ENCODE assay signal across 19 cellular contexts in genomic region chr11:19102521-19102900, GRCh38. TPM values are rescaled to one million over a fixed set of nuclear protein-coding genes. Genes with fewer than 3 reads are reported as not detected.
"Had no signal": no experiment of that assay in that cellular context is flagged by ENCODE, and none has a peak within 500 bp of the region (broad histone marks: within the 10 kb centered on the region; RNA-seq: fewer than 3 reads in every experiment).

No MANE protein-coding gene starts in this region.

- H3K9me3 ChIP-seq: sigmoid colon had no signal

- H3K9me3 Mint-ChIP-seq: activated CD4-positive, alpha-beta T cell treated with anti-CD3 and anti-CD28 coated beads, Interleukin-2, amount 10 ng/mL, durations not matched to agents 24 days and 14 days; activated T-cell treated with anti-CD3 and anti-CD28 coated beads, Interleukin-2, amount 50 U/mL, for 24 hours; brain had no signal

- H3K4me3 ChIP-seq: dorsolateral prefrontal cortex, sigmoid colon, spleen had no signal

- H3K36me3 ChIP-seq: sigmoid colon, spleen had no signal

- H3K27me3 ChIP-seq: sigmoid colon, spleen had no signal

- H3K4me3 Mint-ChIP-seq: activated CD4-positive, alpha-beta T cell treated with anti-CD3 and anti-CD28 coated beads, Interleukin-2, amount 10 ng/mL, durations not matched to agents 24 days and 14 days; activated CD8-positive, alpha-beta T cell treated with anti-CD3 and anti-CD28 coated beads, Interleukin-2, amount 10 ng/mL, durations not matched to agents 7 days and 5 days; activated naive CD4-positive, alpha-beta T cell treated with anti-CD3 and anti-CD28 coated beads for 36 hours; activated T-cell treated with anti-CD3 and anti-CD28 coated beads, Interleukin-2, amount 50 U/mL, for 24 hours; naive thymus-derived CD8-positive, alpha-beta T cell; stimulated activated naive B cell treated with anti-CD40 and anti-IgM and Interleukin-4, amounts not matched to agents 10 μg/mL and 1 μg/mL and 100 μg/mL, for 72 hours had no signal

- H3K4me1 ChIP-seq: sigmoid colon, spleen had no signal

- H3K27ac Mint-ChIP-seq: activated CD4-positive, alpha-beta T cell treated with anti-CD3 and anti-CD28 coated beads, Interleukin-2, amount 10 ng/mL, durations not matched to agents 24 days and 14 days; activated CD8-positive, alpha-beta T cell treated with anti-CD3 and anti-CD28 coated beads, Interleukin-2, amount 10 ng/mL, durations not matched to agents 7 days and 5 days; activated naive CD4-positive, alpha-beta T cell treated with anti-CD3 and anti-CD28 coated beads for 36 hours; activated T-cell treated with anti-CD3 and anti-CD28 coated beads, Interleukin-2, amount 50 U/mL, for 24 hours; naive thymus-derived CD8-positive, alpha-beta T cell; stimulated activated naive B cell treated with anti-CD40 and anti-IgM and Interleukin-4, amounts not matched to agents 10 μg/mL and 1 μg/mL and 100 μg/mL, for 72 hours had no signal

- H3K36me3 Mint-ChIP-seq: brain had no signal

- H3K4me1 Mint-ChIP-seq: activated CD4-positive, alpha-beta T cell treated with anti-CD3 and anti-CD28 coated beads, Interleukin-2, amount 10 ng/mL, durations not matched to agents 24 days and 14 days; brain; stimulated activated naive B cell treated with anti-CD40 and anti-IgM and Interleukin-4, amounts not matched to agents 10 μg/mL and 1 μg/mL and 100 μg/mL, for 72 hours had no signal

- H3K27ac ChIP-seq: dorsolateral prefrontal cortex, sigmoid colon, spleen had no signal

- DNase-seq: activated CD4-positive, alpha-beta T cell treated with anti-CD3 and anti-CD28 coated beads, Interleukin-2, amount 10 ng/mL, durations not matched to agents 24 days and 14 days; activated CD8-positive, alpha-beta T cell treated with anti-CD3 and anti-CD28 coated beads, Interleukin-2, amount 10 ng/mL, durations not matched to agents 7 days and 5 days; activated naive CD4-positive, alpha-beta T cell treated with anti-CD3 and anti-CD28 coated beads for 36 hours; activated T-cell treated with anti-CD3 and anti-CD28 coated beads, Interleukin-2, amount 50 U/mL, for 24 hours; caudate nucleus; dorsolateral prefrontal cortex; foreskin fibroblast; hippocampal formation; left ventricle myocardium superior; naive thymus-derived CD8-positive, alpha-beta T cell; sigmoid colon; spleen; stimulated activated naive B cell treated with anti-CD40 and anti-IgM and Interleukin-4, amounts not matched to agents 10 μg/mL and 1 μg/mL and 100 μg/mL, for 72 hours; T-helper 1 cell; T1000 had no signal

RNA-seq across cellular contexts. Expression of gene MRGPRX2, which starts 42.0 kb away (rescaled TPM):
- total RNA-seq: activated CD8-positive, alpha-beta T cell treated with anti-CD3 and anti-CD28 coated beads, Interleukin-2, amount 10 ng/mL, durations not matched to agents 7 days and 5 days; activated naive CD4-positive, alpha-beta T cell treated with anti-CD3 and anti-CD28 coated beads for 36 hours; dorsolateral prefrontal cortex; glomerular endothelial cell; left ventricle myocardium superior; naive thymus-derived CD8-positive, alpha-beta T cell; osteocyte; sigmoid colon; spleen had no signal
- polyA plus RNA-seq: keratinocyte; naive thymus-derived CD8-positive, alpha-beta T cell; sigmoid colon; spleen had no signal
